19 cellular contexts compared by ENCODE assay signal in the genomic region with DNA sequence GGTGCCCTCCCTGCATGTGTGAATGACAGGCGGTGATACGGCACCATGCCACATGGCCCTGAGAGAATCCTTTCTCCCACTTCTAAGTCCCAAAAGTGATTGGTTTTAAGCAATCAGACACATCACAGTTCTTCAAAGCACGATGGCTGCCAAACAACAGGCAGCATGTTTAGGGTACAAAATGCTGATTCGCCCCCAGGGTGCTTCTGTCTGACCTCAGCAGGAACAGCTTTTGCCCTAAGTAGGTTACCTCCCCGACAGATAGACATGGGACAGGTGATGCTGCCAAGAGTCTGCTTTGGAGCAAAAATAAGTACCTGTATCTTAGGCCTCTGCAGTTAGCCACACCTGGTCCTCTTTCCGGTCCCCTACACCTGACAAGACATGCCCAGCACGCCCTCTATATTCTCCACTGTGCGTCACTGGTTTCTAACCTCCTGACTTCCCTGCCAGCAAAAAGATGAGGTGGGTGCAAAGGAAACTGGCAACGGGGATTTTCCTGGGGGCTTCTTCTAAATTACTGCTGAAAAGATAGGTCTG.
DNase-seq lines count a peak whose midpoint lies in the region; ATAC-seq and TF ChIP-seq lines count a peak whose summit lies in the region.
"Had no signal": no experiment of that assay in that cellular context is flagged by ENCODE, and none has a peak within 500 bp of the region (broad histone marks: within the 10 kb centered on the region; RNA-seq: fewer than 3 reads in every experiment).

No MANE protein-coding gene starts in this region.

- POLR2A ChIA-PET in MCF 10A (lab: Yijun Ruan, JAX), result no interaction called here

- H3K27ac Mint-ChIP-seq in MCF 10A (ENCODE audit: low read depth, unreplicated experiment), result no peak overlapping the region
- H3K27ac Mint-ChIP-seq in activated naive CD4-positive, alpha-beta T cell treated with anti-CD3 and anti-CD28 coated beads, Interleukin-2, amount 50 U/mL, for 72 hours, result peak overlapping the region; percentile 51 to 61
- H3K27ac Mint-ChIP-seq: nephron had no signal

- no peak for ATAC-seq in activated naive CD4-positive, alpha-beta T cell treated with anti-CD3 and anti-CD28 coated beads, Interleukin-2, amount 50 U/mL, for 72 hours
- ATAC-seq in gastroesophageal sphincter (no peak), left lobe of liver (no peak), GM18511 (IDR thresholded peaks at IDR 0.05; ENCODE audit: unreplicated experiment) (no peak), GM19397 (IDR thresholded peaks at IDR 0.05; ENCODE audit: unreplicated experiment) (no peak)
- ATAC-seq: gastrocnemius medialis, lower lobe of right lung, Right ventricle myocardium inferior had no signal

- CTCF ChIA-PET in MCF 10A (lab: Yijun Ruan, JAX), result interaction anchor here (0.6 to 2.8 kb wide), 3 partner anchors 11 to 927 kb away, joined by 3 to 13 read pairs (median 3); no protein-coding TSS in a partner anchor

- TF ChIP-seq POLR2A in breast epithelium (IDR thresholded peaks at IDR 0.05), result no peak
- no peak for TF ChIP-seq POLR2A in gastroesophageal sphincter (IDR thresholded peaks at IDR 0.05)

- DNase-seq in breast epithelium (ENCODE audit: low spot score in 2 of 2), result no peak
- no peak for DNase-seq in MCF 10A (ENCODE audit: unreplicated experiment)
- DNase-seq in activated naive CD4-positive, alpha-beta T cell treated with anti-CD3 and anti-CD28 coated beads, Interleukin-2, amount 50 U/mL, for 72 hours (ENCODE audit: low spot score in 2 of 2), result no peak
- DNase-seq in left lobe of liver (ENCODE audit: low spot score), result no peak
- DNase-seq: activated CD4-positive, CD25-positive, alpha-beta regulatory T cell; activated CD8-positive, alpha-beta memory T cell treated with anti-CD3 and anti-CD28 coated beads, Interleukin-2, amount 50 U/mL, for 4 hours; cerebellar nuclear complex; gastrocnemius medialis; H7; lower lobe of right lung; retina; stimulated activated CD4-positive, alpha-beta T cell treated with anti-CD3 and anti-CD28 coated beads, Interleukin-15, amount 100 ng/mL, for 24 hours; T-helper 1 cell had no signal

- peak overlapping the region; percentile 12 to 45 for H3K27ac ChIP-seq in breast epithelium
- peak overlapping the region in 3 of 4 donors; percentile 61 to 70 (median 70) for H3K27ac ChIP-seq in gastroesophageal sphincter
- H3K27ac ChIP-seq in stomach smooth muscle (ENCODE audit: low read length), result peak overlapping the region; percentile 37
- H3K27ac ChIP-seq: lower lobe of right lung had no signal

- WGBS in gastroesophageal sphincter (ENCODE audit: low coverage in 1 of 2), 2 donors, result 61 to 98% methylated on average over 2 to 8 of the region's 9 CpGs

- intact Hi-C loops in breast epithelium (cut with DNase I; ENCODE audit: low total_unique reads), result no loop called here
- intact Hi-C loops in MCF 10A (cut with micrococcal nuclease), result no loop called here

- no peak for TF ChIP-seq CTCF in breast epithelium (IDR thresholded peaks at IDR 0.05)
- TF ChIP-seq CTCF in MCF 10A (IDR thresholded peaks at IDR 0.05; ENCODE audit: unreplicated experiment), result no peak
- TF ChIP-seq CTCF in gastroesophageal sphincter (IDR thresholded peaks at IDR 0.05), result no peak

- H3K27me3 ChIP-seq in breast epithelium (no peaks in the 10 kb centered on the region), gastroesophageal sphincter (no peaks in the 10 kb centered on the region), stomach smooth muscle (ENCODE audit: control insufficient read depth in 1 of 2, insufficient read depth in 2 of 2, low read length in 2 of 2) (no peaks in the 10 kb centered on the region)
- H3K27me3 ChIP-seq: gastrocnemius medialis had no signal

- TF ChIP-seq EP300 in gastroesophageal sphincter (IDR thresholded peaks at IDR 0.05), result no peak

- no peaks in the 10 kb centered on the region for H3K9me3 Mint-ChIP-seq in MCF 10A (ENCODE audit: unreplicated experiment)
- no peaks in the 10 kb centered on the region for H3K9me3 Mint-ChIP-seq in activated naive CD4-positive, alpha-beta T cell treated with anti-CD3 and anti-CD28 coated beads, Interleukin-2, amount 50 U/mL, for 72 hours

- H3K4me3 Mint-ChIP-seq in MCF 10A (ENCODE audit: unreplicated experiment), result no peak overlapping the region
- H3K4me3 Mint-ChIP-seq: nephron had no signal

- peaks cover 13% of the 10 kb centered on the region for H3K4me1 Mint-ChIP-seq in MCF 10A (ENCODE audit: insufficient read depth, unreplicated experiment)

- H3K36me3 ChIP-seq in breast epithelium, result no peaks in the 10 kb centered on the region
- peaks cover 0 to 26% of the 10 kb centered on the region in 2 donors for H3K36me3 ChIP-seq in gastroesophageal sphincter
- H3K36me3 ChIP-seq in stomach smooth muscle (ENCODE audit: control insufficient read depth in 2 of 2, insufficient read depth in 2 of 2, low read length in 2 of 2), result peaks cover 15 to 28% of the 10 kb centered on the region in 2 donors

- no TSS peak for BruUV-seq in MCF 10A (replicated peaks; lab: Mats Ljungman, UMichigan)

- H3K4me3 ChIP-seq in breast epithelium, result no peak overlapping the region
- H3K4me3 ChIP-seq in gastroesophageal sphincter, result no peak overlapping the region
- no peak overlapping the region for H3K4me3 ChIP-seq in stomach smooth muscle (ENCODE audit: low read length in 2 of 2)
- H3K4me3 ChIP-seq: gastrocnemius medialis, lower lobe of right lung had no signal

- H3K9ac ChIP-seq in stomach smooth muscle (ENCODE audit: low read length in 2 of 2), result no peak overlapping the region

- H3K9me3 ChIP-seq in breast epithelium (no peaks in the 10 kb centered on the region), gastroesophageal sphincter (no peaks in the 10 kb centered on the region), stomach smooth muscle (ENCODE audit: control insufficient read depth in 2 of 2, low read length in 2 of 2) (no peaks in the 10 kb centered on the region)
- H3K9me3 ChIP-seq: gastrocnemius medialis, lower lobe of right lung had no signal

- H3K36me3 Mint-ChIP-seq in MCF 10A (ENCODE audit: insufficient read depth, unreplicated experiment), result peaks cover 45% of the 10 kb centered on the region
- peaks cover 33 to 55% of the 10 kb centered on the region in 2 donors for H3K36me3 Mint-ChIP-seq in activated naive CD4-positive, alpha-beta T cell treated with anti-CD3 and anti-CD28 coated beads, Interleukin-2, amount 50 U/mL, for 72 hours

- H3K4me1 ChIP-seq in breast epithelium (no peaks in the 10 kb centered on the region), gastroesophageal sphincter (peaks cover 38 to 99% (median 46%) of the 10 kb centered on the region in 3 donors), stomach smooth muscle (ENCODE audit: control insufficient read depth, insufficient read depth, low read length) (peaks cover 49% of the 10 kb centered on the region)

- H3K27me3 Mint-ChIP-seq in MCF 10A (ENCODE audit: insufficient read depth, unreplicated experiment), result no peaks in the 10 kb centered on the region
